ENCODE assay signal across 10 cellular contexts in the genomic region with DNA sequence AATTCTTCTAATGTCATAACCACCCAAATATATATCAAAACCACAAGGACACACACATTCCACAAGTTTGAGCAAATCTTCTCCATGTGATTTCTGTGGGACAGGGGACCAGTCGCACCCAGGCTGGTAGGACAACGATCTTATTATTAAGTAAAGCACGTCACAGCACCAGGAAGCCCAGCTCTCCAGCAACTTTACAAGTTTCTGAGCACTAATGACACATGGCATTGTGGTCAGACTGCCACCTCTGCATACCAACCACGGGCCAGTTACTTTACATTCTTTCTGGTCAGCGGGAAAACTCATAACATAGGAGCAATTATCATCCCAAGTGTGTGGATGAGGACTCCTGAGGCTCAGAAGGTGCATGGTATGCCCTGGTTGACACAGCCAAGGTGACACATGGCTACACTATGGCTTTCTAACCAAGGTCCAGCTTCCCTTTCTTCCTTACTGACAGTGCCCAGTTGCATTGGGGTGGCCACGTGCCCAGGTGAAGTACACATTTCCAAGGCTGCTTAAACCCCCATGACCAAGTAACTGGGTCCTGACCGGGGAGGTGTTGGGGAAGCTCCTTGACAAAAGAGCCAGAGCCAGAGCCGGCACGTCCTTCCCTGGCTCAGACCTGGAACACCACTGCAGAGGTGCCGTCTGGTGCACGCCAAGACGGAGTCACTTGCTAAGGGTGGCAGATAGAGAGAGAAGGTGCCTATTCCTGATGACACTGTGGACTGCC. TPM values are rescaled to one million over a fixed set of nuclear protein-coding genes. Genes with fewer than 3 reads are reported as not detected.
A peak's percentile ranks its signal among the peaks of the same experiment; 100 is the strongest.
DNase-seq lines count a peak whose midpoint lies in the region; ATAC-seq, FAIRE-seq and TF ChIP-seq lines count a peak whose summit lies in the region.
"Had no signal": no experiment of that assay in that cellular context is flagged by ENCODE, and none has a peak within 500 bp of the region (broad histone marks: within the 10 kb centered on the region; RNA-seq: fewer than 3 reads in every experiment).

No MANE protein-coding gene starts in this region.

- peaks cover under 1% of the 10 kb centered on the region for H3K27me3 Mint-ChIP-seq in T-helper 2 cell treated with Interferon-gamma antibody and Interleukin-4, amounts not matched to agents 5 μg/mL and 100 μg/mL, for 36 hours (ENCODE audit: low read depth)

- FAIRE-seq in GM12878 (lab: Jason Lieb, UNC): no peak
- FAIRE-seq in kidney (lab: Jason Lieb, UNC): no peak

- DNase-seq in H4 (ENCODE audit: low spot score) (peak; percentile 78), GM12878 (ENCODE audit: low read depth, low spot score) (no peak), kidney (no peak), stomach (peak; percentile 57), SIG-M5 (lab: John Stamatoyannopoulos, UW) (no peak)
- no peak for DNase-seq in T-helper 2 cell treated with Interferon-gamma antibody and Interleukin-4, amounts not matched to agents 5 μg/mL and 100 μg/mL, for 36 hours (ENCODE audit: low spot score)
- DNase-seq: activated CD8-positive, alpha-beta memory T cell treated with anti-CD3 and anti-CD28 coated beads, Interleukin-2, amount 50 U/mL, for 4 hours had no signal

- SMC1A ChIA-PET in GM12878 (lab: Charles Lee; ENCODE audit: uncharacterized antibody, unreplicated experiment): interaction anchor here (1.2 to 1.3 kb wide), 2 partner anchors 23 to 92 kb away, joined by 3 read pairs; no protein-coding TSS in a partner anchor

- no peaks in the 10 kb centered on the region for H3K4me1 Mint-ChIP-seq in T-helper 2 cell treated with Interferon-gamma antibody and Interleukin-4, amounts not matched to agents 5 μg/mL and 100 μg/mL, for 36 hours (ENCODE audit: low read depth)

- H3K4me3 ChIP-seq in GM12878 (no peak overlapping the region), kidney (ENCODE audit: low read length in 2 of 2) (peak overlapping the region; percentile 13 to 17), stomach (no peak overlapping the region)

- H3K9me3 ChIP-seq in GM12878 (replicated peaks; ENCODE audit: control insufficient read depth, insufficient read depth, low read length): no peaks in the 10 kb centered on the region; the same call in 1 of the 3 replicates
- H3K9me3 ChIP-seq in kidney (ENCODE audit: control insufficient read depth in 1 of 2, low read length in 2 of 2): no peaks in the 10 kb centered on the region
- no peaks in the 10 kb centered on the region for H3K9me3 ChIP-seq in stomach

- BruUV-seq in GM12878 (replicated peaks; lab: Mats Ljungman, UMichigan): no TSS peak

- intact Hi-C loops in GM12878 (cut with micrococcal nuclease; ENCODE audit: unreplicated experiment) (no loop called here), kidney (cut with DNase I) (no loop called here), stomach (cut with DNase I; ENCODE audit: low total_unique reads) (no loop called here)

- in situ Hi-C loops in GM12878 (cut with MboI): no loop called here

- no peak overlapping the region for H3K4me3 Mint-ChIP-seq in T-helper 2 cell treated with Interferon-gamma antibody and Interleukin-4, amounts not matched to agents 5 μg/mL and 100 μg/mL, for 36 hours

- H3K9ac ChIP-seq in GM12878 (ENCODE audit: control insufficient read depth, insufficient read depth, low read length) (no peak overlapping the region), kidney (ENCODE audit: low read length in 2 of 2) (peak overlapping the region in 1 of 2 donors; percentile 29)
- H3K9ac ChIP-seq: parathyroid adenoma had no signal

- H3K4me1 ChIP-seq in GM12878 (ENCODE audit: control insufficient read depth, insufficient read depth, low read length) (peaks cover 7% of the 10 kb centered on the region), kidney (ENCODE audit: control insufficient read depth in 1 of 2, insufficient read depth in 1 of 2, low read depth in 1 of 2, low read length in 2 of 2) (peaks cover 24 to 33% of the 10 kb centered on the region in 2 donors), stomach (peaks cover 34 to 78% (median 52%) of the 10 kb centered on the region in 4 donors)
- H3K4me1 ChIP-seq: parathyroid adenoma had no signal

- no peaks in the 10 kb centered on the region for H3K79me2 ChIP-seq in GM12878 (ENCODE audit: control insufficient read depth, insufficient read depth, low read length)

- CTCF ChIA-PET in GM12878 (lab: Yijun Ruan, JAX): interaction anchor here (0.6 to 1.0 kb wide), 2 partner anchors 23 to 24 kb away, joined by 3 read pairs; no protein-coding TSS in a partner anchor

- no peak for TF ChIP-seq RAD21 in GM12878 (IDR thresholded peaks at IDR 0.05; ENCODE audit: insufficient read depth, low read depth, low read length)

- no peaks in the 10 kb centered on the region for H3K9me3 Mint-ChIP-seq in T-helper 2 cell treated with Interferon-gamma antibody and Interleukin-4, amounts not matched to agents 5 μg/mL and 100 μg/mL, for 36 hours

- H3K27ac ChIP-seq in GM12878 (ENCODE audit: control insufficient read depth, insufficient read depth) (no peak overlapping the region), kidney (ENCODE audit: low read depth in 2 of 2, low read length in 2 of 2) (peak overlapping the region; percentile 73 to 91), stomach (peak overlapping the region; percentile 20 to 91 (median 85))

- peak; percentile 17; the same call in 2 of the 3 replicates for ATAC-seq in GM12878
- ATAC-seq in HG03521 (IDR thresholded peaks at IDR 0.05; ENCODE audit: unreplicated experiment): no peak
- no peak for ATAC-seq in HG03342 (IDR thresholded peaks at IDR 0.05; ENCODE audit: unreplicated experiment)

- H3K36me3 ChIP-seq in GM12878 (ENCODE audit: control insufficient read depth in 2 of 2, insufficient read depth in 2 of 2, low read length in 1 of 2) (no peaks in the 10 kb centered on the region), kidney (ENCODE audit: control insufficient read depth in 1 of 2, insufficient read depth in 2 of 2, low read length in 2 of 2) (no peaks in the 10 kb centered on the region), stomach (no peaks in the 10 kb centered on the region)

- H2AFZ ChIP-seq in GM12878 (ENCODE audit: control insufficient read depth, low read depth, low read length): peak overlapping the region; percentile 1
- H2AFZ ChIP-seq: parathyroid adenoma had no signal

- TF ChIP-seq POLR2A in GM12878 (IDR thresholded peaks at IDR 0.05; ENCODE audit: low read depth, low read length) (no peak), stomach (IDR thresholded peaks at IDR 0.05) (no peak)

- H3K4me2 ChIP-seq in GM12878 (ENCODE audit: control insufficient read depth, insufficient read depth): 0 out of 2 replicates have a peak overlapping the region, but pooled peaks have one; percentile 7

- no peak overlapping the region for H3K27ac Mint-ChIP-seq in T-helper 2 cell treated with Interferon-gamma antibody and Interleukin-4, amounts not matched to agents 5 μg/mL and 100 μg/mL, for 36 hours

- no peak for TF ChIP-seq CTCF in GM12878 (IDR thresholded peaks at IDR 0.05 in 2 of 3, conservative IDR thresholded peaks at IDR 0.05 in 1 of 3; ENCODE audit: control insufficient read depth in 2 of 3, extremely low read depth in 1 of 3, insufficient read depth in 1 of 3, low read depth in 3 of 3, low read length in 3 of 3)
- no peak for TF ChIP-seq CTCF in kidney (IDR thresholded peaks at IDR 0.05; ENCODE audit: borderline replicate concordance, extremely low read depth, insufficient read depth)
- no peak for TF ChIP-seq CTCF in stomach (IDR thresholded peaks at IDR 0.05)

- no peaks in the 10 kb centered on the region for H3K27me3 ChIP-seq in GM12878 (replicated peaks in 1 of 2; ENCODE audit: control insufficient read depth in 2 of 2, insufficient read depth in 2 of 2, low read length in 1 of 2)
- no peaks in the 10 kb centered on the region for H3K27me3 ChIP-seq in stomach

- WGBS in GM12878 (ENCODE audit: insufficient coverage, insufficient replicate concordance, low lambda C conversion rate, missing lambda C conversion rate): 92% methylated on average over 12 of the region's 12 CpGs
- 59 to 74% (median 63%) methylated on average over 10 to 12 of the region's 12 CpGs for whole genome bisulfite sequencing in stomach, 5 donors

- TF ChIP-seq EP300 in GM12878 (IDR thresholded peaks at IDR 0.05; ENCODE audit: borderline replicate concordance in 1 of 2, control insufficient read depth in 1 of 2, low read depth in 2 of 2, low read length in 2 of 2) (no peak), stomach (IDR thresholded peaks at IDR 0.05) (no peak)

- H3K36me3 Mint-ChIP-seq in T-helper 2 cell treated with Interferon-gamma antibody and Interleukin-4, amounts not matched to agents 5 μg/mL and 100 μg/mL, for 36 hours (ENCODE audit: low read depth): no peaks in the 10 kb centered on the region

- H4K20me1 ChIP-seq in GM12878 (ENCODE audit: control insufficient read depth, insufficient read depth): no peaks in the 10 kb centered on the region

- POLR2A ChIA-PET in GM12878 (lab: Charles Lee): no interaction called here

- RAD21 ChIA-PET in GM12878 (lab: Charles Lee; ENCODE audit: unreplicated experiment): interaction anchor here (1.5 kb wide), 2 partner anchors 24 to 91 kb away, joined by 3 to 7 read pairs; no protein-coding TSS in a partner anchor

TF ChIP-seq in GM12878, 131 proteins besides CTCF, POLR2A, EP300 and RAD21:
- TF ChIP-seq RUNX3 (IDR thresholded peaks at IDR 0.05; ENCODE audit: low read length) (0 out of 2 replicates have a peak, but pooled peaks have one; percentile 10), FOS (IDR thresholded peaks at IDR 0.05; ENCODE audit: borderline replicate concordance, extremely low read depth, insufficient read length) (no peak)

RNA-seq across cellular contexts. Expression of gene LATS2, which starts 27.4 kb away (rescaled TPM):
- total RNA-seq in H4 (2014; rRNA removed; shearing (Covaris generic)): 2.7 and 3.9 TPM in 2 replicates
- 6.5 and 8.9 TPM in 2 replicates for total RNA-seq in GM12878 (2013; cell fraction: nucleolus; rRNA removed)
- total RNA-seq in GM12878 (2014; rRNA removed): 3.2 and 3.7 TPM in 2 replicates
- 2.8 and 2.9 TPM in 2 replicates for total RNA-seq in GM12878 (2014; rRNA removed; fragmentation: Illumina TruSeq; extraction: Trizol)
- 7.8 and 9.8 TPM in 2 replicates for total RNA-seq in GM12878 (2021)
- polyA plus RNA-seq in GM12878 (2011; ENCODE audit: low read depth): 1.1 TPM
- polyA plus RNA-seq in GM12878 (2011; rRNA removed): 1.0 TPM in 2 replicates
- 1.0 and 1.5 TPM in 2 replicates for polyA plus RNA-seq in GM12878 (2011; cell fraction: cytosol; rRNA removed)
- 0.88 and 2.0 TPM in 2 replicates for polyA plus RNA-seq in GM12878 (2011; cell fraction: nucleus; rRNA removed)
- 1.9 and 2.4 TPM in 2 replicates for polyA plus RNA-seq in GM12878 (2012)
- polyA plus RNA-seq in GM12878 (2014; fragmentation: Illumina TruSeq; extraction: Trizol): 3.3 TPM in 2 replicates
- 1 to 10 TPM in 1 of 2 experiments, under 1 TPM in 1; 0.90 to 1.1 TPM for polyA plus RNA-seq in GM12878 (2014; fragmentation: Nextera tagmentation; extraction: Ambion mirVana)
- polyA plus RNA-seq in GM12878 (2014; rRNA removed): 3.2 and 6.0 TPM in 2 replicates
- polyA plus RNA-seq in GM12878 (2016; fragmentation: Nextera tagmentation; extraction: Ambion mirVana): 1 to 10 TPM in 1 of 2 experiments, under 1 TPM in 1; 0.91 to 1.2 TPM
- 1.5 and 1.6 TPM in 2 replicates for polyA minus RNA-seq in GM12878 (2011; rRNA and poly(A)+ RNA removed)
- polyA minus RNA-seq in GM12878 (2011; cell fraction: cytosol; rRNA and poly(A)+ RNA removed): 1.1 and 1.2 TPM in 2 replicates
- polyA minus RNA-seq in GM12878 (2011; cell fraction: nucleus; rRNA and poly(A)+ RNA removed): 0.85 and 0.96 TPM in 2 replicates
- 26.3 TPM for total RNA-seq in kidney
- 5.5 TPM for polyA plus RNA-seq in kidney (ENCODE audit: insufficient read depth, low read depth, low replicate concordance)
- 10 to 100 TPM in 3 of 5 donors, 1 to 10 TPM in 2; 4.7 to 21.4 (median 13.5) TPM for total RNA-seq in stomach
- polyA plus RNA-seq in stomach: 1 to 10 TPM; 3.4 to 6.7 (median 5.0) TPM

Comparison
In these comparisons a context has a peak if more than half of its experiments do, and no peak if none do; other contexts are left out.
1. DNase-seq: peak in H4 (single experiment) and stomach (single experiment); none in GM12878 (single experiment), kidney (single experiment), T-helper 2 cell treated with Interferon-gamma antibody and Interleukin-4, amounts not matched to agents 5 μg/mL and 100 μg/mL, for 36 hours (single experiment) and SIG-M5 (single experiment).
2. H3K4me3 ChIP-seq: peak in kidney (2 of 2); none in GM12878 (single experiment) and stomach (0 of 4).